ENCODE assay signal across 27 cellular contexts in the genomic region with DNA sequence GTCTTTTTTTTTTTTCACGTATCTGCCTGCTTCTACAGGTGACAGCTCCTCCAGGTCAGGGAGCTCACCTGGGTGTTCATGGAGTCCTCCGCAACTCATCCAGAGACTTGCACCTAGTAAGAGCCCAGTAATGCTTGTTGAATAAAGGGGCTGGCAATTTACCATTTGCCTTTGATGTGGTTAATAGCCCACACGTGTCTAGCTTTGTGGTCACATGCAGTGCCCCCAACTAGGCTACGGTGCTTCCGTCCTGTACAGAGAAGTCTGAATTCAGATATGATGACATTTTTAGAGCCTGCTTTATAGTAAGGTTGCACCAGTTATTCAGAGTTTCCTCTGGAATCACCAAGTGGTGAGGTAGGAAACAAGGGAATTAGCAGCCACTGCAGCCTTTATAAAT.
DNase-seq lines count a peak whose midpoint lies in the region; ATAC-seq, FAIRE-seq and TF ChIP-seq lines count a peak whose summit lies in the region.
"Had no signal": no experiment of that assay in that cellular context is flagged by ENCODE, and none has a peak within 500 bp of the region (broad histone marks: within the 10 kb centered on the region; RNA-seq: fewer than 3 reads in every experiment).

No MANE protein-coding gene starts in this region.

- H4K20me1 ChIP-seq in smooth muscle cell (ENCODE audit: low read depth) = peaks cover 19% of the 10 kb centered on the region

- H3K27me3 Mint-ChIP-seq in activated T-cell treated with anti-CD3 and anti-CD28 coated beads, Interleukin-2, amount 50 U/mL, for 24 hours = no peaks in the 10 kb centered on the region
- peaks cover 2% of the 10 kb centered on the region for H3K27me3 Mint-ChIP-seq in brain
- H3K27me3 Mint-ChIP-seq: activated naive CD4-positive, alpha-beta T cell treated with anti-CD3 and anti-CD28 coated beads, Interleukin-2, amount 10 ng/mL, durations not matched to agents 7 days and 5 days; memory B cell; naive B cell had no signal

- 57% methylated on average over 5 of the region's 5 CpGs for WGBS in smooth muscle cell (ENCODE audit: low lambda C conversion rate)
- WGBS in pancreas, 2 donors = 69 to 78% methylated on average over 5 of the region's 5 CpGs

- DNase-seq in activated T-cell treated with anti-CD3 and anti-CD28 coated beads, Interleukin-2, amount 50 U/mL, for 24 hours = no peak
- DNase-seq in activated T-cell treated with anti-CD3 and anti-CD28 coated beads, Interleukin-2, amount 50 U/mL, for 1 hour = no peak
- no peak for DNase-seq in RWPE1 (ENCODE audit: low spot score)
- DNase-seq in smooth muscle cell (lab: John Stamatoyannopoulos, UW; ENCODE audit: unreplicated experiment) = no peak
- DNase-seq in dorsolateral prefrontal cortex = no peak
- DNase-seq in ACHN = no peak
- no peak for DNase-seq in pancreas
- DNase-seq: activated CD4-positive, alpha-beta T cell treated with anti-CD3 and anti-CD28 coated beads for 1 hour; activated CD8-positive, alpha-beta memory T cell treated with anti-CD3 and anti-CD28 coated beads for 24 hours; activated naive CD4-positive, alpha-beta T cell treated with anti-CD3 and anti-CD28 coated beads, Interleukin-2, amount 10 ng/mL, durations not matched to agents 7 days and 5 days; anterior cingulate cortex; hypothalamus; immature natural killer cell; naive B cell; NCI-H1930; NCI-H524 treated with DMSO at 0.1 percent for 48 hours; NK-92 treated with Interleukin-12 subunit alpha and Interleukin-12 subunit beta, amount 100 ng/mL, for 24 hours; T-helper 1 cell; tibial artery had no signal

- no peaks in the 10 kb centered on the region for H3K9me3 ChIP-seq in smooth muscle cell (replicated peaks; ENCODE audit: low read depth)
- H3K9me3 ChIP-seq in pancreas = no peaks in the 10 kb centered on the region
- H3K9me3 ChIP-seq: A549, tibial artery had no signal

- H3K36me3 Mint-ChIP-seq in activated T-cell treated with anti-CD3 and anti-CD28 coated beads, Interleukin-2, amount 50 U/mL, for 24 hours (ENCODE audit: low read depth) = peaks cover 59% of the 10 kb centered on the region
- H3K36me3 Mint-ChIP-seq in brain = no peaks in the 10 kb centered on the region
- H3K36me3 Mint-ChIP-seq: immature natural killer cell had no signal

- no peak overlapping the region for H3K4me2 ChIP-seq in smooth muscle cell
- H3K4me2 ChIP-seq: A549 had no signal

- in situ Hi-C loops in ACHN (cut with HindIII; ENCODE audit: low pct_ligation_motif_present, low pct_unique_long_range_greater_than_20kb, low sequenced_read_pairs) = no loop called here

- H3K79me2 ChIP-seq in smooth muscle cell (ENCODE audit: low read depth) = peaks cover 63% of the 10 kb centered on the region

- no peak overlapping the region for H3K4me3 ChIP-seq in smooth muscle cell
- no peak overlapping the region for H3K4me3 ChIP-seq in dorsolateral prefrontal cortex
- H3K4me3 ChIP-seq in pancreas = no peak overlapping the region
- H3K4me3 ChIP-seq: A549, tibial artery had no signal

- H3K36me3 ChIP-seq in smooth muscle cell (ENCODE audit: low read depth) (no peaks in the 10 kb centered on the region), pancreas (no peaks in the 10 kb centered on the region)
- H3K36me3 ChIP-seq: tibial artery had no signal

- H3F3A ChIP-seq in smooth muscle cell (ENCODE audit: low read depth) = no peaks in the 10 kb centered on the region

- no peak for TF ChIP-seq CTCF in RWPE1 (conservative IDR thresholded peaks at IDR 0.05; ENCODE audit: low read depth)
- TF ChIP-seq CTCF in brain (conservative IDR thresholded peaks at IDR 0.05) = no peak
- TF ChIP-seq CTCF in smooth muscle cell (IDR thresholded peaks at IDR 0.05; ENCODE audit: borderline replicate concordance, insufficient read depth, poor library complexity, severe bottlenecking) = no peak
- TF ChIP-seq CTCF in dorsolateral prefrontal cortex (IDR thresholded peaks at IDR 0.05 in 54 of 56, conservative IDR thresholded peaks at IDR 0.05 in 2 of 56; ENCODE audit: low read depth in 1 of 56, partially characterized antibody in 56 of 56) = no peak
- no peak for TF ChIP-seq CTCF in pancreas (IDR thresholded peaks at IDR 0.05)

- H3K27me3 ChIP-seq in smooth muscle cell (ENCODE audit: low read depth) (no peaks in the 10 kb centered on the region), dorsolateral prefrontal cortex (no peaks in the 10 kb centered on the region), pancreas (no peaks in the 10 kb centered on the region)
- H3K27me3 ChIP-seq: tibial artery had no signal

- intact Hi-C loops in dorsolateral prefrontal cortex (cut with DNase I) (no loop called here), pancreas (cut with DNase I) (no loop called here)

- peak overlapping the region; percentile 39; the same call in 1 of the 2 replicates for H3K27ac ChIP-seq in RWPE1
- H3K27ac ChIP-seq in smooth muscle cell (ENCODE audit: low read depth) = peak overlapping the region; percentile 75
- H3K27ac ChIP-seq in dorsolateral prefrontal cortex = no peak overlapping the region
- no peak overlapping the region for H3K27ac ChIP-seq in pancreas
- H3K27ac ChIP-seq: A549, tibial artery had no signal

- no peak overlapping the region for H2AFZ ChIP-seq in smooth muscle cell (ENCODE audit: low read depth)

- POLR2A ChIA-PET in RWPE1 (lab: Yijun Ruan, JAX; ENCODE audit: low non-redundant PET) = no interaction called here

- no peak for ATAC-seq in pancreas
- ATAC-seq: A549, Panc1 had no signal

- CTCF ChIA-PET in RWPE1 (lab: Yijun Ruan, JAX) = interaction anchor here (0.6 to 1.2 kb wide), 2 partner anchors 40 to 184 kb away, joined by 3 to 9 read pairs; no protein-coding TSS in a partner anchor

- H3K4me3 Mint-ChIP-seq in activated T-cell treated with anti-CD3 and anti-CD28 coated beads, Interleukin-2, amount 50 U/mL, for 24 hours = no peak overlapping the region
- H3K4me3 Mint-ChIP-seq in brain = no peak overlapping the region
- H3K4me3 Mint-ChIP-seq: activated naive CD4-positive, alpha-beta T cell treated with anti-CD3 and anti-CD28 coated beads, Interleukin-2, amount 10 ng/mL, durations not matched to agents 7 days and 5 days; dendritic cell treated with granulocyte-macrophage colony-stimulating factor and Interleukin-4, amounts not matched to agents 40 ng/mL and 50 ng/mL, for 4 days; memory B cell; naive B cell had no signal

- peaks cover 6% of the 10 kb centered on the region for H3K4me1 ChIP-seq in smooth muscle cell (ENCODE audit: low read depth)
- H3K4me1 ChIP-seq in pancreas = no peaks in the 10 kb centered on the region
- H3K4me1 ChIP-seq: A549 had no signal

- peak overlapping the region; percentile 41 for H3K27ac Mint-ChIP-seq in activated T-cell treated with anti-CD3 and anti-CD28 coated beads, Interleukin-2, amount 50 U/mL, for 24 hours
- H3K27ac Mint-ChIP-seq in brain = peak overlapping the region in 3 of 5 experiments; percentile 7 to 60 (median 43)
- H3K27ac Mint-ChIP-seq: activated naive CD4-positive, alpha-beta T cell treated with anti-CD3 and anti-CD28 coated beads, Interleukin-2, amount 10 ng/mL, durations not matched to agents 7 days and 5 days; dendritic cell treated with granulocyte-macrophage colony-stimulating factor and Interleukin-4, amounts not matched to agents 40 ng/mL and 50 ng/mL, for 4 days; memory B cell; naive B cell had no signal

- H3K9ac ChIP-seq in smooth muscle cell (ENCODE audit: low read depth) = no peak overlapping the region

- FAIRE-seq in pancreas (lab: Jason Lieb, UNC) = no peak
- FAIRE-seq: A549, GM19239, H54, TTC549 had no signal

- peaks cover 65% of the 10 kb centered on the region for H3K4me1 Mint-ChIP-seq in activated T-cell treated with anti-CD3 and anti-CD28 coated beads, Interleukin-2, amount 50 U/mL, for 24 hours (ENCODE audit: low read depth)
- peaks cover 62% of the 10 kb centered on the region for H3K4me1 Mint-ChIP-seq in brain

- no peaks in the 10 kb centered on the region for H3K9me3 Mint-ChIP-seq in activated T-cell treated with anti-CD3 and anti-CD28 coated beads, Interleukin-2, amount 50 U/mL, for 24 hours
- no peaks in the 10 kb centered on the region for H3K9me3 Mint-ChIP-seq in brain
- H3K9me3 Mint-ChIP-seq: activated naive CD4-positive, alpha-beta T cell treated with anti-CD3 and anti-CD28 coated beads, Interleukin-2, amount 10 ng/mL, durations not matched to agents 7 days and 5 days; dendritic cell treated with granulocyte-macrophage colony-stimulating factor and Interleukin-4, amounts not matched to agents 40 ng/mL and 50 ng/mL, for 4 days; immature natural killer cell; memory B cell; naive B cell had no signal

Comparison
In these comparisons a context has a peak if more than half of its experiments do, and no peak if none do; other contexts are left out.
1. H3K27ac ChIP-seq: peak in RWPE1 (single experiment) and smooth muscle cell (single experiment); none in dorsolateral prefrontal cortex (0 of 59) and pancreas (0 of 4).